9 cellular contexts compared by ENCODE assay signal in genomic region chr12:50086148-50086547, GRCh38. TPM values are rescaled to one million over a fixed set of nuclear protein-coding genes. Genes with fewer than 3 reads are reported as not detected.
DNase-seq lines count a peak whose midpoint lies in the region; ATAC-seq and TF ChIP-seq lines count a peak whose summit lies in the region.
"Had no signal": no experiment of that assay in that cellular context is flagged by ENCODE, and none has a peak within 500 bp of the region (broad histone marks: within the 10 kb centered on the region; RNA-seq: fewer than 3 reads in every experiment).

No MANE protein-coding gene starts in this region.

- peak overlapping the region; percentile 78 for H3K9ac ChIP-seq in OCI-LY3 (ENCODE audit: low read length)

- H3K4me1 Mint-ChIP-seq in Calu3 (ENCODE audit: low read depth, unreplicated experiment) (peaks cover 14% of the 10 kb centered on the region), endothelial cell (ENCODE audit: unreplicated experiment) (peaks cover 14% of the 10 kb centered on the region)

- no peaks in the 10 kb centered on the region for H3K27me3 Mint-ChIP-seq in Calu3 (ENCODE audit: unreplicated experiment)
- H3K27me3 Mint-ChIP-seq in endothelial cell (ENCODE audit: unreplicated experiment), result peaks cover 3% of the 10 kb centered on the region

- intact Hi-C loops in Calu3 (cut with micrococcal nuclease; ENCODE audit: unreplicated experiment), result no loop called here
- intact Hi-C loops in posterior vena cava (cut with DNase I), result loop anchor here (5.0 kb wide), 2 partner anchors 86 to 91 kb away; no protein-coding TSS in a partner anchor

- peak overlapping the region; percentile 81 for H3K4me2 ChIP-seq in OCI-LY3 (ENCODE audit: low read length)

- peaks cover 20% of the 10 kb centered on the region for H3K79me2 ChIP-seq in OCI-LY3 (ENCODE audit: low read length)

- H2AFZ ChIP-seq in OCI-LY3 (ENCODE audit: low read depth, low read length), result no peak overlapping the region

- TF ChIP-seq CTCF in Calu3 (IDR thresholded peaks at IDR 0.05; ENCODE audit: unreplicated experiment) (no peak), OCI-LY3 (IDR thresholded peaks at IDR 0.05; ENCODE audit: low read depth, low read length) (no peak), endothelial cell (IDR thresholded peaks at IDR 0.05; ENCODE audit: unreplicated experiment) (no peak)

- H3K27ac ChIP-seq in OCI-LY3 (ENCODE audit: low read length), result peak overlapping the region; percentile 76

- CTCF ChIA-PET in Calu3 (lab: Charles Lee), result no interaction called here

- H3K27ac Mint-ChIP-seq in Calu3 (ENCODE audit: unreplicated experiment) (no peak overlapping the region), endothelial cell (ENCODE audit: unreplicated experiment) (no peak overlapping the region)

- peaks cover 5% of the 10 kb centered on the region for H4K20me1 ChIP-seq in OCI-LY3 (ENCODE audit: insufficient read depth, low read length)

- H3K4me3 Mint-ChIP-seq in Calu3 (ENCODE audit: low read depth, unreplicated experiment) (peak overlapping the region; percentile 86), endothelial cell (ENCODE audit: unreplicated experiment) (peak overlapping the region; percentile 95)

- no peak for ATAC-seq in HG03159 (IDR thresholded peaks at IDR 0.05; ENCODE audit: unreplicated experiment)
- no peak for ATAC-seq in HG03571 (IDR thresholded peaks at IDR 0.05; ENCODE audit: unreplicated experiment)
- ATAC-seq in GM21825 (IDR thresholded peaks at IDR 0.05; ENCODE audit: unreplicated experiment), result no peak

- peaks cover 26% of the 10 kb centered on the region for H3K36me3 Mint-ChIP-seq in Calu3 (ENCODE audit: insufficient read depth, unreplicated experiment)
- H3K36me3 Mint-ChIP-seq in endothelial cell (ENCODE audit: low read depth, unreplicated experiment), result peaks cover 7% of the 10 kb centered on the region

- H3K4me1 ChIP-seq in OCI-LY3 (ENCODE audit: low read length), result peaks cover 6% of the 10 kb centered on the region; the same call in 1 of the 2 replicates

- H3K36me3 ChIP-seq in OCI-LY3 (replicated peaks; ENCODE audit: low read depth, low read length), result peaks cover 32% of the 10 kb centered on the region

- H3K27me3 ChIP-seq in OCI-LY3 (ENCODE audit: low read depth, low read length), result no peaks in the 10 kb centered on the region

- DNase-seq in Calu3 (no peak), endothelial cell (ENCODE audit: low spot score) (no peak), posterior vena cava (ENCODE audit: low spot score) (peak; percentile 67), middle frontal gyrus (ENCODE audit: extremely low spot score, low spot score) (no peak)

- BruUV-seq in Calu3 (replicated peaks; lab: Mats Ljungman, UMichigan), result no TSS peak

- H3K4me3 ChIP-seq in OCI-LY3 (ENCODE audit: low read length), result peak overlapping the region; percentile 80

- H3K9me3 ChIP-seq in OCI-LY3 (ENCODE audit: insufficient read depth, low read length), result no peaks in the 10 kb centered on the region

- H3K9me3 Mint-ChIP-seq in Calu3 (ENCODE audit: low read depth, unreplicated experiment) (no peaks in the 10 kb centered on the region), endothelial cell (ENCODE audit: unreplicated experiment) (no peaks in the 10 kb centered on the region)

RNA-seq across cellular contexts. Expression of gene SMARCD1, which starts 1.0 kb away (rescaled TPM):
- total RNA-seq in Calu3 (2022) (36.9 and 40.9 TPM in 2 replicates), endothelial cell (ENCODE audit: unreplicated experiment) (101 TPM), posterior vena cava (10 to 100 TPM; 27.9 to 33.0 TPM)

RNA-seq across cellular contexts. Expression of gene GPD1, which starts 17.7 kb away (rescaled TPM):
- total RNA-seq in Calu3 (2022), result 0.21 and 1.0 TPM in 2 replicates
- total RNA-seq in endothelial cell (ENCODE audit: unreplicated experiment), result not detected
- 1 to 10 TPM; 1.5 to 4.5 TPM for total RNA-seq in posterior vena cava
- total RNA-seq: pulmonary artery endothelial cell had no signal

RNA-seq across cellular contexts. Expression of gene COX14, which starts 25.9 kb away (rescaled TPM):
- total RNA-seq in Calu3 (2022) (37.1 and 39.7 TPM in 2 replicates), endothelial cell (ENCODE audit: unreplicated experiment) (36.4 TPM), posterior vena cava (10 to 100 TPM; 44.7 to 54.3 TPM)

RNA-seq across cellular contexts. Expression of gene ASIC1, which starts 28.8 kb away (rescaled TPM):
- 3.5 and 4.1 TPM in 2 replicates for total RNA-seq in Calu3 (2022)
- total RNA-seq in endothelial cell (ENCODE audit: unreplicated experiment), result 1.9 TPM
- 1 to 10 TPM; 2.5 to 4.2 TPM for total RNA-seq in posterior vena cava
